1 cellular context compared by ENCODE assay signal in genomic region chr3:177624523-177625495, GRCh38.
TF ChIP-seq lines count a peak whose summit lies in the region.

No MANE protein-coding gene starts in this region.

TF ChIP-seq in H1, 55 proteins besides CTCF, POLR2A, EP300 and RAD21 (continued from another document):
- TF ChIP-seq USF2 (IDR thresholded peaks at IDR 0.05; ENCODE audit: low read length) (no peak), TAF1 (IDR thresholded peaks at IDR 0.05; ENCODE audit: low read depth, low read length) (no peak), CTBP2 (IDR thresholded peaks at IDR 0.05; ENCODE audit: borderline replicate concordance, insufficient read depth, insufficient read length, low read length) (no peak), ZNF274 (IDR thresholded peaks at IDR 0.05; ENCODE audit: borderline replicate concordance, extremely low read depth, low read length) (no peak)
